ENCODE assay signal across 11 cellular contexts in genomic region chr12:19084547-19084946, GRCh38.
"Had no signal": no experiment of that assay in that cellular context is flagged by ENCODE, and none has a peak within 500 bp of the region (broad histone marks: within the 10 kb centered on the region; RNA-seq: fewer than 3 reads in every experiment).

No MANE protein-coding gene starts in this region.

- H3K4me2 ChIP-seq: GM23338 had no signal

- H3K9ac ChIP-seq: GM23248 had no signal

- FAIRE-seq: H1, H54 had no signal

- H2AFZ ChIP-seq: GM23248, GM23338 had no signal

- DNase-seq: GOT3, H7, H9, HCEC 1CT, HFFc6 had no signal

- H3K4me3 Mint-ChIP-seq: GM23338, H9, HFFc6 had no signal

- H3K4me3 ChIP-seq: GM23248, GM23338, HAP-1 had no signal

- ATAC-seq: GM23338, HCT116 had no signal

- H3K36me3 ChIP-seq: HAP-1 had no signal

- H3K9me3 ChIP-seq: HAP-1 had no signal

- H3K27ac ChIP-seq: GM23248 had no signal

- H3K9me3 Mint-ChIP-seq: GM23338, HFFc6 had no signal

- H3K27ac Mint-ChIP-seq: GM23338, H9, HFFc6 had no signal

- H3K4me1 Mint-ChIP-seq: GM23338, H9 had no signal
